ENCODE assay signal across 7 cellular contexts in the genomic region with DNA sequence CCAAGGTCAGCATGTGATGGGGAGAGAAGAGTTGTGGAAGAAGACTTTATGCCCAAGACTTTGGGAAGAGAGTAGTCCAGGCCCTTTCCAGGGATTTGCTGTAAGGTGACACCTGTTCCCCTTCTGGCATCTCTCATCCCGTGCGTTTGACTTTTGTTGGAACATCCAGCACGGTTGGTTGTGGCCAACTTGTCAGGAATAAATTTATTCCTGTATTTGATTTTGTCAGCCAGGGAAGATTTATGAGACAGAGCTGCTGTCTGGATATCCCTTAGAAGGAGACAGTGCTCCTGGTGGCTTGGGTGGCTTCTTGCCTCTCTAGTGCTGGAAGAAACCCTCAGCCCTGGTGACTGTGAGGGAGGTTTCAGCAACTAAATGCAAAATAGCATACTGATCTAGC.
"Had no signal": no experiment of that assay in that cellular context is flagged by ENCODE, and none has a peak within 500 bp of the region (broad histone marks: within the 10 kb centered on the region; RNA-seq: fewer than 3 reads in every experiment).

No MANE protein-coding gene starts in this region.

- H3K4me3 ChIP-seq: GM23338 had no signal

- H3K27ac ChIP-seq: HL-60 had no signal

- ATAC-seq: GM23338, HepG2 had no signal

- H3K36me3 Mint-ChIP-seq: IgD-negative memory B cell had no signal

- H3K27ac Mint-ChIP-seq: GM23338, H9, IgD-negative memory B cell had no signal

- DNase-seq: H9, HCEC 1CT, KBM-7 had no signal

- H3K4me3 Mint-ChIP-seq: GM23338, H9, IgD-negative memory B cell had no signal

- H3K9me3 Mint-ChIP-seq: GM23338, H9 had no signal

- H3K27me3 Mint-ChIP-seq: IgD-negative memory B cell had no signal
